In the genomic region with DNA sequence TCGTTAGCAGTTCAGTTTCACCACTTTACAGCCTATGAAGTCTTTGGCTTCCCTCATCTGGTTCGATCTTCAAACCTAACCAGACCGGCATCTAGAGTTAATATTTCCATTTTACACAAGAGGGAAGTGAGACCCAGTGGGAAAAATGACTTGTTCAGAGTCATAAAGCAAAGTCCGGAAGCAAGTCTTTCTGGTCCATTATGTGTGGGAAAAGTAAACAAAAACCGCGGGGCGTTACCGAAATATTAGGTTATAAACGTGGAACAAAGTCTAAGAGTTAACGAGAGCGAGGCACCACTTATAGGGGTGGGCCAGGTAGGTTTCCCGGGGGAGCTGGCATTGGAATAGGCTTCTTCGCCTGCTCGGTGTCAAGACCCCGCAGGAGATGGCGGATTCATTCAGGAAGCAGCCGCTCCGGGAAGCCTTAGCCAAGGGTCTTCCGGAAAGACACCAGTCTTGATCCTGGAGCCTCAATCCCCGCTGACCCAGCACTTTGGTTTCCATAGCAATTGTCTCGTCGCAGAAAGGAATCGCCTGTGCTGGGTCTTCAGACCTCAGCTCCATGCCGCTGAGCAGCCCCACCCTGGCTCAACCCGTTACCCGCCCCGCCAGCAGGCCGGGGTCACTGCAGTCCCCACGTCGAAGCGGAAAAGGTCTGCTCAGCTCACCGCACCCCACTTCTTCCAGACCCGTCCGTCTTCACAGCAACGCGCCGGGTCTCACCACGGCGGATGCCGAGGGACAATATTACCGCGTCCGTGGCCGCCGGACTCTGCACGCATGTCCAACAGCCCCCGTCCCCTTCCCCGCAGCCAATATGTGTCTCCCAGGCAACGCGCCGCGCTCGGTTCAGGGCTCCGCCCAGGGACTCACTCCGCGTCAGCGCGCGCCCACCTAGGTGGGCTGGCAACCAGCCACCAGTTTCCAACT, we compare ENCODE assay signal across 1 cellular context.
TF ChIP-seq lines count a peak whose summit lies in the region.

A gene (plus strand): TSS at position 872 of the 930 bp plus-strand sequence. CDS start 82 bp downstream, outside the sequence.

TF ChIP-seq in HepG2, 621 proteins besides CTCF, POLR2A, EP300 and RAD21:
- TF ChIP-seq, protein P1, sequence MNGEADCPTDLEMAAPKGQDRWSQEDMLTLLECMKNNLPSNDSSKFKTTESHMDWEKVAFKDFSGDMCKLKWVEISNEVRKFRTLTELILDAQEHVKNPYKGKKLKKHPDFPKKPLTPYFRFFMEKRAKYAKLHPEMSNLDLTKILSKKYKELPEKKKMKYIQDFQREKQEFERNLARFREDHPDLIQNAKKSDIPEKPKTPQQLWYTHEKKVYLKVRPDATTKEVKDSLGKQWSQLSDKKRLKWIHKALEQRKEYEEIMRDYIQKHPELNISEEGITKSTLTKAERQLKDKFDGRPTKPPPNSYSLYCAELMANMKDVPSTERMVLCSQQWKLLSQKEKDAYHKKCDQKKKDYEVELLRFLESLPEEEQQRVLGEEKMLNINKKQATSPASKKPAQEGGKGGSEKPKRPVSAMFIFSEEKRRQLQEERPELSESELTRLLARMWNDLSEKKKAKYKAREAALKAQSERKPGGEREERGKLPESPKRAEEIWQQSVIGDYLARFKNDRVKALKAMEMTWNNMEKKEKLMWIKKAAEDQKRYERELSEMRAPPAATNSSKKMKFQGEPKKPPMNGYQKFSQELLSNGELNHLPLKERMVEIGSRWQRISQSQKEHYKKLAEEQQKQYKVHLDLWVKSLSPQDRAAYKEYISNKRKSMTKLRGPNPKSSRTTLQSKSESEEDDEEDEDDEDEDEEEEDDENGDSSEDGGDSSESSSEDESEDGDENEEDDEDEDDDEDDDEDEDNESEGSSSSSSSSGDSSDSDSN (CRISPR knock-in tag; IDR thresholded peaks at IDR 0.05), result no peak
